ENCODE assay signal across 1 cellular context in genomic region chr10:103838095-103838395, GRCh38.
TF ChIP-seq lines count a peak whose summit lies in the region.

No MANE protein-coding gene starts in this region.

TF ChIP-seq in H1, 55 proteins besides CTCF, POLR2A, EP300 and RAD21:
- TF ChIP-seq SP1 (IDR thresholded peaks at IDR 0.05; ENCODE audit: low read depth, low read length), result no peak
- TF ChIP-seq MAX (IDR thresholded peaks at IDR 0.05), result no peak
- TF ChIP-seq, protein P1, sequence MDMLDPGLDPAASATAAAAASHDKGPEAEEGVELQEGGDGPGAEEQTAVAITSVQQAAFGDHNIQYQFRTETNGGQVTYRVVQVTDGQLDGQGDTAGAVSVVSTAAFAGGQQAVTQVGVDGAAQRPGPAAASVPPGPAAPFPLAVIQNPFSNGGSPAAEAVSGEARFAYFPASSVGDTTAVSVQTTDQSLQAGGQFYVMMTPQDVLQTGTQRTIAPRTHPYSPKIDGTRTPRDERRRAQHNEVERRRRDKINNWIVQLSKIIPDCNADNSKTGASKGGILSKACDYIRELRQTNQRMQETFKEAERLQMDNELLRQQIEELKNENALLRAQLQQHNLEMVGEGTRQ (IDR thresholded peaks at IDR 0.05; ENCODE audit: low read length), result no peak
- no peak for TF ChIP-seq ZNF274 (IDR thresholded peaks at IDR 0.05; ENCODE audit: borderline replicate concordance, extremely low read depth, low read length)
- TF ChIP-seq, protein P2, sequence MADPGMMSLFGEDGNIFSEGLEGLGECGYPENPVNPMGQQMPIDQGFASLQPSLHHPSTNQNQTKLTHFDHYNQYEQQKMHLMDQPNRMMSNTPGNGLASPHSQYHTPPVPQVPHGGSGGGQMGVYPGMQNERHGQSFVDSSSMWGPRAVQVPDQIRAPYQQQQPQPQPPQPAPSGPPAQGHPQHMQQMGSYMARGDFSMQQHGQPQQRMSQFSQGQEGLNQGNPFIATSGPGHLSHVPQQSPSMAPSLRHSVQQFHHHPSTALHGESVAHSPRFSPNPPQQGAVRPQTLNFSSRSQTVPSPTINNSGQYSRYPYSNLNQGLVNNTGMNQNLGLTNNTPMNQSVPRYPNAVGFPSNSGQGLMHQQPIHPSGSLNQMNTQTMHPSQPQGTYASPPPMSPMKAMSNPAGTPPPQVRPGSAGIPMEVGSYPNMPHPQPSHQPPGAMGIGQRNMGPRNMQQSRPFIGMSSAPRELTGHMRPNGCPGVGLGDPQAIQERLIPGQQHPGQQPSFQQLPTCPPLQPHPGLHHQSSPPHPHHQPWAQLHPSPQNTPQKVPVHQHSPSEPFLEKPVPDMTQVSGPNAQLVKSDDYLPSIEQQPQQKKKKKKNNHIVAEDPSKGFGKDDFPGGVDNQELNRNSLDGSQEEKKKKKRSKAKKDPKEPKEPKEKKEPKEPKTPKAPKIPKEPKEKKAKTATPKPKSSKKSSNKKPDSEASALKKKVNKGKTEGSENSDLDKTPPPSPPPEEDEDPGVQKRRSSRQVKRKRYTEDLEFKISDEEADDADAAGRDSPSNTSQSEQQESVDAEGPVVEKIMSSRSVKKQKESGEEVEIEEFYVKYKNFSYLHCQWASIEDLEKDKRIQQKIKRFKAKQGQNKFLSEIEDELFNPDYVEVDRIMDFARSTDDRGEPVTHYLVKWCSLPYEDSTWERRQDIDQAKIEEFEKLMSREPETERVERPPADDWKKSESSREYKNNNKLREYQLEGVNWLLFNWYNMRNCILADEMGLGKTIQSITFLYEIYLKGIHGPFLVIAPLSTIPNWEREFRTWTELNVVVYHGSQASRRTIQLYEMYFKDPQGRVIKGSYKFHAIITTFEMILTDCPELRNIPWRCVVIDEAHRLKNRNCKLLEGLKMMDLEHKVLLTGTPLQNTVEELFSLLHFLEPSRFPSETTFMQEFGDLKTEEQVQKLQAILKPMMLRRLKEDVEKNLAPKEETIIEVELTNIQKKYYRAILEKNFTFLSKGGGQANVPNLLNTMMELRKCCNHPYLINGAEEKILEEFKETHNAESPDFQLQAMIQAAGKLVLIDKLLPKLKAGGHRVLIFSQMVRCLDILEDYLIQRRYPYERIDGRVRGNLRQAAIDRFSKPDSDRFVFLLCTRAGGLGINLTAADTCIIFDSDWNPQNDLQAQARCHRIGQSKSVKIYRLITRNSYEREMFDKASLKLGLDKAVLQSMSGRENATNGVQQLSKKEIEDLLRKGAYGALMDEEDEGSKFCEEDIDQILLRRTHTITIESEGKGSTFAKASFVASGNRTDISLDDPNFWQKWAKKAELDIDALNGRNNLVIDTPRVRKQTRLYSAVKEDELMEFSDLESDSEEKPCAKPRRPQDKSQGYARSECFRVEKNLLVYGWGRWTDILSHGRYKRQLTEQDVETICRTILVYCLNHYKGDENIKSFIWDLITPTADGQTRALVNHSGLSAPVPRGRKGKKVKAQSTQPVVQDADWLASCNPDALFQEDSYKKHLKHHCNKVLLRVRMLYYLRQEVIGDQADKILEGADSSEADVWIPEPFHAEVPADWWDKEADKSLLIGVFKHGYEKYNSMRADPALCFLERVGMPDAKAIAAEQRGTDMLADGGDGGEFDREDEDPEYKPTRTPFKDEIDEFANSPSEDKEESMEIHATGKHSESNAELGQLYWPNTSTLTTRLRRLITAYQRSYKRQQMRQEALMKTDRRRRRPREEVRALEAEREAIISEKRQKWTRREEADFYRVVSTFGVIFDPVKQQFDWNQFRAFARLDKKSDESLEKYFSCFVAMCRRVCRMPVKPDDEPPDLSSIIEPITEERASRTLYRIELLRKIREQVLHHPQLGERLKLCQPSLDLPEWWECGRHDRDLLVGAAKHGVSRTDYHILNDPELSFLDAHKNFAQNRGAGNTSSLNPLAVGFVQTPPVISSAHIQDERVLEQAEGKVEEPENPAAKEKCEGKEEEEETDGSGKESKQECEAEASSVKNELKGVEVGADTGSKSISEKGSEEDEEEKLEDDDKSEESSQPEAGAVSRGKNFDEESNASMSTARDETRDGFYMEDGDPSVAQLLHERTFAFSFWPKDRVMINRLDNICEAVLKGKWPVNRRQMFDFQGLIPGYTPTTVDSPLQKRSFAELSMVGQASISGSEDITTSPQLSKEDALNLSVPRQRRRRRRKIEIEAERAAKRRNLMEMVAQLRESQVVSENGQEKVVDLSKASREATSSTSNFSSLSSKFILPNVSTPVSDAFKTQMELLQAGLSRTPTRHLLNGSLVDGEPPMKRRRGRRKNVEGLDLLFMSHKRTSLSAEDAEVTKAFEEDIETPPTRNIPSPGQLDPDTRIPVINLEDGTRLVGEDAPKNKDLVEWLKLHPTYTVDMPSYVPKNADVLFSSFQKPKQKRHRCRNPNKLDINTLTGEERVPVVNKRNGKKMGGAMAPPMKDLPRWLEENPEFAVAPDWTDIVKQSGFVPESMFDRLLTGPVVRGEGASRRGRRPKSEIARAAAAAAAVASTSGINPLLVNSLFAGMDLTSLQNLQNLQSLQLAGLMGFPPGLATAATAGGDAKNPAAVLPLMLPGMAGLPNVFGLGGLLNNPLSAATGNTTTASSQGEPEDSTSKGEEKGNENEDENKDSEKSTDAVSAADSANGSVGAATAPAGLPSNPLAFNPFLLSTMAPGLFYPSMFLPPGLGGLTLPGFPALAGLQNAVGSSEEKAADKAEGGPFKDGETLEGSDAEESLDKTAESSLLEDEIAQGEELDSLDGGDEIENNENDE (IDR thresholded peaks at IDR 0.05; ENCODE audit: insufficient replicate concordance, low read length), result no peak
- TF ChIP-seq BACH1 (IDR thresholded peaks at IDR 0.05; ENCODE audit: low read length), result no peak
- no peak for TF ChIP-seq SP2 (IDR thresholded peaks at IDR 0.05; ENCODE audit: low read length)
- TF ChIP-seq TBP (IDR thresholded peaks at IDR 0.05; ENCODE audit: low read depth, low read length), result no peak
- no peak for TF ChIP-seq PHF8 (conservative IDR thresholded peaks at IDR 0.05; ENCODE audit: low read depth, low read length)
- no peak for TF ChIP-seq TAF1 (IDR thresholded peaks at IDR 0.05; ENCODE audit: low read depth, low read length)
- TF ChIP-seq CHD1 (IDR thresholded peaks at IDR 0.05; ENCODE audit: low read depth, low read length), result no peak
- TF ChIP-seq SRF (IDR thresholded peaks at IDR 0.05; ENCODE audit: low read depth, low read length), result no peak
- TF ChIP-seq SIX5 (IDR thresholded peaks at IDR 0.05; ENCODE audit: low read depth, low read length), result no peak
- TF ChIP-seq BRCA1 (IDR thresholded peaks at IDR 0.05; ENCODE audit: low read depth, low read length), result no peak
- TF ChIP-seq CBX8 (IDR thresholded peaks at IDR 0.05; ENCODE audit: borderline replicate concordance, low read depth, low read length), result no peak
- TF ChIP-seq SIN3A (conservative IDR thresholded peaks at IDR 0.05 in 1 of 2, IDR thresholded peaks at IDR 0.05 in 1 of 2; ENCODE audit: low read depth in 1 of 2, low read length in 2 of 2), result no peak
